Comparison of ENCODE assay signal across 16 cellular contexts in the genomic region with DNA sequence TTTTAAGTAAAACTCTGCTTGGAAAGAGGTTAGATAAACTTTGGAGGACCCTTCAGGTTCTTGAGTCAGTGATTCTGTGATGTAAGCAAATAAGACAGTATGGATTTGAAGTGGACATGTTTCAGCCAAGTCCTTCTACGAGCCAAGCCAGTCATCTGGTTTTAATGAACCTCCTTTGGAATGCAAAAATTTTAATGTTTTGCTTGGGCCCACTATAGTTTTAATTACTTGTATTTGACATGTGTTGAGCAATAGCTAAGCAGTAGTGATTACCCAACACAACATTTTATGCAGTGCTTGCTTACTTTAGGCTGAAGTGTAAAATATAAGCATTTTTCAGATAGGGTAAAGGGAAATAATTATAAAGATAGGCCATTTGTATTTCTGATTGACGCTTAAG.
DNase-seq lines count a peak whose midpoint lies in the region; TF ChIP-seq lines count a peak whose summit lies in the region.
"Had no signal": no experiment of that assay in that cellular context is flagged by ENCODE, and none has a peak within 500 bp of the region (broad histone marks: within the 10 kb centered on the region; RNA-seq: fewer than 3 reads in every experiment).

No MANE protein-coding gene starts in this region.

- no peak overlapping the region for H3K4me3 ChIP-seq in SK-N-SH (ENCODE audit: low read depth in 2 of 2, low read length in 1 of 2)
- H3K4me3 ChIP-seq: GM23338 had no signal

- no peaks in the 10 kb centered on the region for H4K20me1 ChIP-seq in SK-N-SH (ENCODE audit: insufficient read depth)

- H3K27ac ChIP-seq in SK-N-SH (ENCODE audit: low read depth in 2 of 2, low read length in 1 of 2) (peak overlapping the region; percentile 29 to 79; a peak in 2 of 4 replicates), RWPE1 (no peak overlapping the region)
- H3K27ac ChIP-seq: brain microvascular endothelial cell had no signal

- H3K27me3 ChIP-seq in SK-N-SH (ENCODE audit: insufficient read depth) = no peaks in the 10 kb centered on the region
- H3K27me3 ChIP-seq: brain microvascular endothelial cell had no signal

- CTCF ChIA-PET in SK-N-SH (lab: Yijun Ruan, JAX) (interaction anchor here (1.9 kb wide), 1 partner anchor 12 kb away, joined by 5 read pairs; no protein-coding TSS in a partner anchor), RWPE1 (lab: Yijun Ruan, JAX) (no interaction called here)

- H3K4me2 ChIP-seq in SK-N-SH = peak overlapping the region; percentile 11; the same call in 1 of the 2 replicates
- H3K4me2 ChIP-seq: GM23338 had no signal

- H3K4me3 Mint-ChIP-seq in glutamatergic neuron (ENCODE audit: unreplicated experiment) = no peak overlapping the region
- H3K4me3 Mint-ChIP-seq: activated CD4-positive, alpha-beta T cell treated with anti-CD3 and anti-CD28 coated beads, Interleukin-2, amount 10 ng/mL, durations not matched to agents 24 days and 14 days; GM23338 had no signal

- no peak for TF ChIP-seq CTCF in SK-N-SH (IDR thresholded peaks at IDR 0.05)
- no peak for TF ChIP-seq CTCF in RWPE1 (conservative IDR thresholded peaks at IDR 0.05; ENCODE audit: low read depth)
- TF ChIP-seq CTCF in glutamatergic neuron (IDR thresholded peaks at IDR 0.05; ENCODE audit: partially characterized antibody, unreplicated experiment) = no peak

- peaks cover 17% of the 10 kb centered on the region for H3F3A ChIP-seq in SK-N-SH (replicated peaks; ENCODE audit: insufficient read depth)

- H3K79me2 ChIP-seq in SK-N-SH (ENCODE audit: insufficient read depth) = no peaks in the 10 kb centered on the region

- H3K9me3 Mint-ChIP-seq in glutamatergic neuron (ENCODE audit: unreplicated experiment) = no peaks in the 10 kb centered on the region
- H3K9me3 Mint-ChIP-seq: activated CD4-positive, alpha-beta T cell treated with anti-CD3 and anti-CD28 coated beads, Interleukin-2, amount 10 ng/mL, durations not matched to agents 24 days and 14 days; GM23338 had no signal

- no peaks in the 10 kb centered on the region for H3K9me2 ChIP-seq in SK-N-SH

- H3K4me1 ChIP-seq in SK-N-SH (ENCODE audit: control insufficient read depth in 1 of 2, insufficient read depth in 2 of 2, low read depth in 1 of 2, low read length in 1 of 2) = peaks cover 16 to 18% of the 10 kb centered on the region in 2 experiments; a peak in 3 of 4 replicates

- H3K9ac ChIP-seq in SK-N-SH = no peak overlapping the region

- no peaks in the 10 kb centered on the region for H3K36me3 Mint-ChIP-seq in glutamatergic neuron (ENCODE audit: unreplicated experiment)

- H2AFZ ChIP-seq in SK-N-SH (ENCODE audit: low read depth) = no peak overlapping the region; the same call in 1 of the 2 replicates
- H2AFZ ChIP-seq: GM23338 had no signal

- H3K4me1 Mint-ChIP-seq in glutamatergic neuron (ENCODE audit: low read depth, unreplicated experiment) = no peaks in the 10 kb centered on the region
- H3K4me1 Mint-ChIP-seq: activated CD4-positive, alpha-beta T cell treated with anti-CD3 and anti-CD28 coated beads, Interleukin-2, amount 10 ng/mL, durations not matched to agents 24 days and 14 days had no signal

- peak; percentile 17 to 57; a peak in 3 of 4 replicates for TF ChIP-seq EP300 in SK-N-SH (IDR thresholded peaks at IDR 0.05; ENCODE audit: borderline replicate concordance in 1 of 2, low read depth in 1 of 2, low read length in 1 of 2)

- peaks cover 2% of the 10 kb centered on the region; the same call in 1 of the 2 replicates for H3K9me3 ChIP-seq in SK-N-SH

- WGBS in SK-N-SH (ENCODE audit: low lambda C conversion rate) = 40% methylated on average over 2 of the region's 2 CpGs

- H3K27ac Mint-ChIP-seq in glutamatergic neuron (ENCODE audit: unreplicated experiment) = no peak overlapping the region
- H3K27ac Mint-ChIP-seq: activated CD4-positive, alpha-beta T cell treated with anti-CD3 and anti-CD28 coated beads, Interleukin-2, amount 10 ng/mL, durations not matched to agents 24 days and 14 days; GM23338 had no signal

- TF ChIP-seq RAD21 in SK-N-SH (IDR thresholded peaks at IDR 0.05; ENCODE audit: low read length) = no peak

- POLR2A ChIA-PET in SK-N-SH (lab: Yijun Ruan, JAX) (no interaction called here), RWPE1 (lab: Yijun Ruan, JAX; ENCODE audit: low non-redundant PET) (no interaction called here)

- H3K36me3 ChIP-seq in SK-N-SH (replicated peaks in 1 of 2; ENCODE audit: control insufficient read depth in 1 of 2, insufficient read depth in 2 of 2, low read length in 1 of 2) = no peaks in the 10 kb centered on the region
- H3K36me3 ChIP-seq: brain microvascular endothelial cell had no signal

- H3K27me3 Mint-ChIP-seq in glutamatergic neuron (ENCODE audit: unreplicated experiment) = no peaks in the 10 kb centered on the region
- H3K27me3 Mint-ChIP-seq: activated CD4-positive, alpha-beta T cell treated with anti-CD3 and anti-CD28 coated beads, Interleukin-2, amount 10 ng/mL, durations not matched to agents 24 days and 14 days had no signal

- peak; percentile 15 for DNase-seq in SIG-M5 treated with dmso at 0.1 percent for 504 hours (lab: John Stamatoyannopoulos, UW; ENCODE audit: unreplicated experiment)
- no peak for DNase-seq in SIG-M5 (lab: John Stamatoyannopoulos, UW)
- no peak for DNase-seq in SK-N-SH
- DNase-seq in fibroblast of peridontal ligament (ENCODE audit: extremely low read depth) = peak; percentile 97
- no peak for DNase-seq in nucleus accumbens (lab: John Stamatoyannopoulos, UW)
- no peak for DNase-seq in RWPE1 (ENCODE audit: low spot score)
- DNase-seq in glutamatergic neuron = no peak
- DNase-seq in retina = no peak
- DNase-seq: 8988T; activated CD4-positive, alpha-beta T cell treated with anti-CD3 and anti-CD28 coated beads, Interleukin-2, amount 10 ng/mL, durations not matched to agents 24 days and 14 days; activated naive CD4-positive, alpha-beta T cell; brain microvascular endothelial cell; Karpas-422; stimulated activated naive CD4-positive, alpha-beta T cell; trophoblast cell had no signal

TF ChIP-seq in SK-N-SH, 30 proteins besides CTCF, POLR2A, EP300 and RAD21 (continues in another document):
- no peak for TF ChIP-seq SIN3A (IDR thresholded peaks at IDR 0.05; ENCODE audit: borderline replicate concordance, low read depth, low read length)
- TF ChIP-seq RFX5 (IDR thresholded peaks at IDR 0.05; ENCODE audit: low read length) = no peak
- peak; percentile 40 for TF ChIP-seq JUND (IDR thresholded peaks at IDR 0.05)
- TF ChIP-seq, protein P1, sequence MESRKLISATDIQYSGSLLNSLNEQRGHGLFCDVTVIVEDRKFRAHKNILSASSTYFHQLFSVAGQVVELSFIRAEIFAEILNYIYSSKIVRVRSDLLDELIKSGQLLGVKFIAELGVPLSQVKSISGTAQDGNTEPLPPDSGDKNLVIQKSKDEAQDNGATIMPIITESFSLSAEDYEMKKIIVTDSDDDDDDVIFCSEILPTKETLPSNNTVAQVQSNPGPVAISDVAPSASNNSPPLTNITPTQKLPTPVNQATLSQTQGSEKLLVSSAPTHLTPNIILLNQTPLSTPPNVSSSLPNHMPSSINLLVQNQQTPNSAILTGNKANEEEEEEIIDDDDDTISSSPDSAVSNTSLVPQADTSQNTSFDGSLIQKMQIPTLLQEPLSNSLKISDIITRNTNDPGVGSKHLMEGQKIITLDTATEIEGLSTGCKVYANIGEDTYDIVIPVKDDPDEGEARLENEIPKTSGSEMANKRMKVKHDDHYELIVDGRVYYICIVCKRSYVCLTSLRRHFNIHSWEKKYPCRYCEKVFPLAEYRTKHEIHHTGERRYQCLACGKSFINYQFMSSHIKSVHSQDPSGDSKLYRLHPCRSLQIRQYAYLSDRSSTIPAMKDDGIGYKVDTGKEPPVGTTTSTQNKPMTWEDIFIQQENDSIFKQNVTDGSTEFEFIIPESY (IDR thresholded peaks at IDR 0.05; ENCODE audit: borderline replicate concordance, low read depth) = peak; percentile 39; the same call in 1 of the 2 replicates
- peak; percentile 58; the same call in 1 of the 2 replicates for TF ChIP-seq POLR2AphosphoS5 (IDR thresholded peaks at IDR 0.05; ENCODE audit: low read depth, low read length)
- no peak for TF ChIP-seq GATA2 (CRISPR knock-in tag; IDR thresholded peaks at IDR 0.05)
- no peak; the same call in 1 of the 2 replicates for TF ChIP-seq FOSL2 (IDR thresholded peaks at IDR 0.05; ENCODE audit: borderline replicate concordance, low read depth)
- no peak for TF ChIP-seq FOXM1 (IDR thresholded peaks at IDR 0.05; ENCODE audit: low read depth)
- TF ChIP-seq NRF1 (IDR thresholded peaks at IDR 0.05; ENCODE audit: low read depth, low read length) = no peak
- TF ChIP-seq FOXJ3 (CRISPR knock-in tag; IDR thresholded peaks at IDR 0.05) = no peak
- TF ChIP-seq ELF1 (IDR thresholded peaks at IDR 0.05) = no peak
- no peak for TF ChIP-seq CHD2 (IDR thresholded peaks at IDR 0.05; ENCODE audit: low read length, partially characterized antibody)
- TF ChIP-seq, protein P2, sequence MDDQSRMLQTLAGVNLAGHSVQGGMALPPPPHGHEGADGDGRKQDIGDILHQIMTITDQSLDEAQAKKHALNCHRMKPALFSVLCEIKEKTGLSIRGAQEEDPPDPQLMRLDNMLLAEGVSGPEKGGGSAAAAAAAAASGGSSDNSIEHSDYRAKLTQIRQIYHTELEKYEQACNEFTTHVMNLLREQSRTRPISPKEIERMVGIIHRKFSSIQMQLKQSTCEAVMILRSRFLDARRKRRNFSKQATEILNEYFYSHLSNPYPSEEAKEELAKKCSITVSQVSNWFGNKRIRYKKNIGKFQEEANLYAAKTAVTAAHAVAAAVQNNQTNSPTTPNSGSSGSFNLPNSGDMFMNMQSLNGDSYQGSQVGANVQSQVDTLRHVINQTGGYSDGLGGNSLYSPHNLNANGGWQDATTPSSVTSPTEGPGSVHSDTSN (IDR thresholded peaks at IDR 0.05) = peak; percentile 63
- no peak for TF ChIP-seq EZH2phosphoT487 (IDR thresholded peaks at IDR 0.05; ENCODE audit: borderline replicate concordance, low read depth)
- peak; percentile 77 for TF ChIP-seq NFIC (IDR thresholded peaks at IDR 0.05; ENCODE audit: borderline replicate concordance)
- TF ChIP-seq MXI1 (IDR thresholded peaks at IDR 0.05; ENCODE audit: low read depth, low read length) = no peak
- TF ChIP-seq TAF1 (IDR thresholded peaks at IDR 0.05; ENCODE audit: borderline replicate concordance, low read depth, low read length) = no peak
- no peak for TF ChIP-seq SMC3 (IDR thresholded peaks at IDR 0.05; ENCODE audit: low read depth, low read length)
- peak; percentile 19; the same call in 1 of the 2 replicates for TF ChIP-seq RXRA (IDR thresholded peaks at IDR 0.05; ENCODE audit: borderline replicate concordance, low read depth)
- TF ChIP-seq, protein P3, sequence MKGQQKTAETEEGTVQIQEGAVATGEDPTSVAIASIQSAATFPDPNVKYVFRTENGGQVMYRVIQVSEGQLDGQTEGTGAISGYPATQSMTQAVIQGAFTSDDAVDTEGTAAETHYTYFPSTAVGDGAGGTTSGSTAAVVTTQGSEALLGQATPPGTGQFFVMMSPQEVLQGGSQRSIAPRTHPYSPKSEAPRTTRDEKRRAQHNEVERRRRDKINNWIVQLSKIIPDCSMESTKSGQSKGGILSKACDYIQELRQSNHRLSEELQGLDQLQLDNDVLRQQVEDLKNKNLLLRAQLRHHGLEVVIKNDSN (IDR thresholded peaks at IDR 0.05; ENCODE audit: borderline replicate concordance, low read depth) = no peak
- TF ChIP-seq TCF12 (IDR thresholded peaks at IDR 0.05) = peak; percentile 96

Comparison
In these comparisons a context has a peak if more than half of its experiments do, and no peak if none do; other contexts are left out.
1. DNase-seq: peak in SIG-M5 treated with dmso at 0.1 percent for 504 hours (single experiment) and fibroblast of peridontal ligament (single experiment); none in SIG-M5 (single experiment), SK-N-SH (single experiment), nucleus accumbens (0 of 56), RWPE1 (single experiment), glutamatergic neuron (single experiment) and retina (single experiment).